In the genomic region with DNA sequence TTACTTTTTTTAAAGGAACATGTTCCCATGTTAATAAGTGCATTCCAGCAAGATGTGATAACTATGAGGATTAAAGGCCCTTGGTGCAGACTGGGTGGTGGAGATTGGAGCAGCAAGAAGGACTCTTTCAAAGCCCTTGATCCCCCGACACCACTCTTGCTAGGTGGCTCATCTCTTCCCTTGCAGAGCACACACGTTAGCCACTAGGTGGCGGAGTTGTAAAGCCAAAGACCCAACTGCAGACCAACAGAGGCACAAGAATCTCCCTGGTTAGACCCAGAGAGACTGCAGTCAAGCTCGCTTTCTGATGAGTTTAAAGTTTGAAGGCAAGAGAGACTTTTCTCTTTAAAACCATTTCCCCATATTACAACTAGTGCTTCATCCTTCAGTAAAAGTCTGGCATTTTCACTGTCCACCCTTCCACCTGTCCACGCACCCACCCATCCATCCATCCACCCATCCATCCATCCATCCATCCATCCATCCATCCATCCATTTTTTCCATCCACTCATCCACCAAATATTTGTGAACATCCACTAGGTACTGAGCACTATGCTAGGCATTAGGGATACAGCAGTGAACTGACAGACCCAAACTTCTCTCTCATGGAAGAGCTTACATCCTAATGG, we compare ENCODE assay signal across 8 cellular contexts.
DNase-seq lines count a peak whose midpoint lies in the region; ATAC-seq, FAIRE-seq and TF ChIP-seq lines count a peak whose summit lies in the region.

No MANE protein-coding gene starts in this region.

- H3K4me1 Mint-ChIP-seq in activated CD4-positive, alpha-beta memory T cell treated with anti-CD3 and anti-CD28 coated beads, Interleukin-2, amount 10 ng/mL, durations not matched to agents 7 days and 5 days = no peaks in the 10 kb centered on the region
- H3K4me1 Mint-ChIP-seq in endothelial cell (ENCODE audit: unreplicated experiment) = no peaks in the 10 kb centered on the region

- no peak overlapping the region for H3K4me3 ChIP-seq in mucosa of descending colon

- H3K9me3 Mint-ChIP-seq in activated CD4-positive, alpha-beta memory T cell treated with anti-CD3 and anti-CD28 coated beads, Interleukin-2, amount 10 ng/mL, durations not matched to agents 7 days and 5 days = no peaks in the 10 kb centered on the region
- H3K9me3 Mint-ChIP-seq in endothelial cell (ENCODE audit: unreplicated experiment) = no peaks in the 10 kb centered on the region

- no peak overlapping the region for H3K27ac Mint-ChIP-seq in activated CD4-positive, alpha-beta memory T cell treated with anti-CD3 and anti-CD28 coated beads, Interleukin-2, amount 10 ng/mL, durations not matched to agents 7 days and 5 days
- H3K27ac Mint-ChIP-seq in endothelial cell (ENCODE audit: unreplicated experiment) = no peak overlapping the region

- TF ChIP-seq POLR2A in GM12891 (IDR thresholded peaks at IDR 0.05; ENCODE audit: low read depth, low read length) = no peak

- no peak overlapping the region for H3K4me3 Mint-ChIP-seq in activated CD4-positive, alpha-beta memory T cell treated with anti-CD3 and anti-CD28 coated beads, Interleukin-2, amount 10 ng/mL, durations not matched to agents 7 days and 5 days
- no peak overlapping the region for H3K4me3 Mint-ChIP-seq in endothelial cell (ENCODE audit: unreplicated experiment)

- H3K36me3 ChIP-seq in mucosa of descending colon (ENCODE audit: low read depth) = no peaks in the 10 kb centered on the region

- DNase-seq in GM12891 (ENCODE audit: insufficient read length, low spot score) = peak; percentile 63
- peak; percentile 69 to 83 for DNase-seq in NCI-H526 (lab: John Stamatoyannopoulos, UW)
- peak; percentile 64 for DNase-seq in activated CD4-positive, alpha-beta memory T cell treated with anti-CD3 and anti-CD28 coated beads, Interleukin-2, amount 10 ng/mL, durations not matched to agents 7 days and 5 days
- peak; percentile 72 for DNase-seq in endothelial cell (ENCODE audit: low spot score)
- peak in 2 of 3 donors; percentile 25 to 53 for DNase-seq in mucosa of descending colon
- peak; percentile 14 to 38 for DNase-seq in stimulated activated CD8-positive, alpha-beta memory T cell treated with anti-CD3 and anti-CD28 coated beads, Interleukin-7, amount 100 ng/mL, for 4 hours (ENCODE audit: low read depth in 2 of 2)

- H3K9me3 ChIP-seq in mucosa of descending colon = no peaks in the 10 kb centered on the region

- POLR2A ChIA-PET in activated CD4-positive, alpha-beta memory T cell treated with anti-CD3 and anti-CD28 coated beads, Interleukin-2, amount 10 ng/mL, durations not matched to agents 7 days and 5 days (lab: Charles Lee) = no interaction called here

- no peaks in the 10 kb centered on the region for H3K4me1 ChIP-seq in mucosa of descending colon (ENCODE audit: low read depth)

- peak; percentile 85 for FAIRE-seq in GM12891 (lab: Jason Lieb, UNC)

- H3K27me3 Mint-ChIP-seq in activated CD4-positive, alpha-beta memory T cell treated with anti-CD3 and anti-CD28 coated beads, Interleukin-2, amount 10 ng/mL, durations not matched to agents 7 days and 5 days = peaks cover 4% of the 10 kb centered on the region
- no peaks in the 10 kb centered on the region for H3K27me3 Mint-ChIP-seq in endothelial cell (ENCODE audit: unreplicated experiment)

- CTCF ChIA-PET in activated CD4-positive, alpha-beta memory T cell treated with anti-CD3 and anti-CD28 coated beads, Interleukin-2, amount 10 ng/mL, durations not matched to agents 7 days and 5 days (lab: Charles Lee) = interaction anchor here (0.8 to 1.6 kb wide), 4 partner anchors 13 to 513 kb away, joined by 3 to 5 read pairs (median 4); a partner anchor contains a TSS

- H3K27ac ChIP-seq in 22Rv1 = no peak overlapping the region

- peak; percentile 67 for ATAC-seq in HG03432 (IDR thresholded peaks at IDR 0.05; ENCODE audit: unreplicated experiment)
- ATAC-seq in mucosa of descending colon = peak; percentile 77

- intact Hi-C loops in mucosa of descending colon (cut with DNase I, micrococcal nuclease) = loop anchor here (10.0 kb wide), 1 partner anchor 494 kb away; a partner anchor contains a TSS

- TF ChIP-seq CTCF in 22Rv1 (IDR thresholded peaks at IDR 0.05) = peak; percentile 81
- TF ChIP-seq CTCF in endothelial cell (IDR thresholded peaks at IDR 0.05; ENCODE audit: unreplicated experiment) = peak; percentile 84
- peak; percentile 48 for TF ChIP-seq CTCF in mucosa of descending colon (IDR thresholded peaks at IDR 0.05)

- H3K36me3 Mint-ChIP-seq in activated CD4-positive, alpha-beta memory T cell treated with anti-CD3 and anti-CD28 coated beads, Interleukin-2, amount 10 ng/mL, durations not matched to agents 7 days and 5 days (ENCODE audit: low read depth) = no peaks in the 10 kb centered on the region
- no peaks in the 10 kb centered on the region for H3K36me3 Mint-ChIP-seq in endothelial cell (ENCODE audit: low read depth, unreplicated experiment)

TF ChIP-seq in GM12891, 5 proteins besides CTCF, POLR2A, EP300 and RAD21:
- no peak for TF ChIP-seq POU2F2 (IDR thresholded peaks at IDR 0.05; ENCODE audit: low read depth, low read length)

Comparison
In these comparisons a context has a peak if more than half of its experiments do, and no peak if none do; other contexts are left out.
1. DNase-seq: peak in every context shown above with its lines; median percentile 76 in NCI-H526; 72 in endothelial cell; 64 in activated CD4-positive, alpha-beta memory T cell treated with anti-CD3 and anti-CD28 coated beads, Interleukin-2, amount 10 ng/mL, durations not matched to agents 7 days and 5 days; 63 in GM12891; 39 in mucosa of descending colon; 26 in stimulated activated CD8-positive, alpha-beta memory T cell treated with anti-CD3 and anti-CD28 coated beads, Interleukin-7, amount 100 ng/mL, for 4 hours.